ENCODE assay signal across 10 cellular contexts in genomic region chr16:4114257-4115208, GRCh38. TPM values are rescaled to one million over a fixed set of nuclear protein-coding genes. Genes with fewer than 3 reads are reported as not detected.
DNase-seq lines count a peak whose midpoint lies in the region; ATAC-seq and TF ChIP-seq lines count a peak whose summit lies in the region.
"Had no signal": no experiment of that assay in that cellular context is flagged by ENCODE, and none has a peak within 500 bp of the region (broad histone marks: within the 10 kb centered on the region; RNA-seq: fewer than 3 reads in every experiment).

No MANE protein-coding gene starts in this region.

- H3K4me3 ChIP-seq in lung (peak overlapping the region; percentile 62), transverse colon (peak overlapping the region; percentile 61 to 83 (median 70))

- H3K27ac ChIP-seq in lung (ENCODE audit: low read depth in 1 of 2, low read length in 1 of 2), result peak overlapping the region; percentile 76 to 84
- peak overlapping the region; percentile 78 to 82 (median 79) for H3K27ac ChIP-seq in transverse colon
- H3K27ac ChIP-seq: epithelial cell of prostate had no signal

- no peaks in the 10 kb centered on the region for H3K9me3 ChIP-seq in lung (ENCODE audit: control insufficient read depth in 2 of 2, insufficient read depth in 1 of 2, low read length in 1 of 2)
- no peaks in the 10 kb centered on the region for H3K9me3 ChIP-seq in transverse colon

- H3K36me3 Mint-ChIP-seq in activated T-cell treated with anti-CD3 and anti-CD28 coated beads, Interleukin-2, amount 50 U/mL, for 4 hours (ENCODE audit: insufficient read depth), result peaks cover 2% of the 10 kb centered on the region
- H3K36me3 Mint-ChIP-seq in brain, result peaks cover 51% of the 10 kb centered on the region

- H3K27me3 ChIP-seq in lung (ENCODE audit: control insufficient read depth, insufficient read depth) (no peaks in the 10 kb centered on the region), transverse colon (no peaks in the 10 kb centered on the region)

- no peaks in the 10 kb centered on the region for H3K27me3 Mint-ChIP-seq in activated T-cell treated with anti-CD3 and anti-CD28 coated beads, Interleukin-2, amount 50 U/mL, for 4 hours (ENCODE audit: low read depth)
- H3K27me3 Mint-ChIP-seq in brain, result peaks cover 7% of the 10 kb centered on the region

- intact Hi-C loops in transverse colon (cut with DNase I; ENCODE audit: low total_unique reads), result loop anchor here (5.0 to 10.0 kb wide), 3 partner anchors 138 to 177 kb away; no protein-coding TSS in a partner anchor

- no peaks in the 10 kb centered on the region for H3K9me3 Mint-ChIP-seq in activated T-cell treated with anti-CD3 and anti-CD28 coated beads, Interleukin-2, amount 50 U/mL, for 4 hours
- H3K9me3 Mint-ChIP-seq in brain, result peaks cover 0 to 12% (median 3%) of the 10 kb centered on the region in 5 experiments

- TF ChIP-seq POLR2A in transverse colon (IDR thresholded peaks at IDR 0.05), result no peak

- H3K4me1 ChIP-seq in lung (ENCODE audit: control insufficient read depth in 2 of 2, insufficient read depth in 2 of 2, low read length in 2 of 2) (peaks cover 0 to 27% of the 10 kb centered on the region in 2 donors), transverse colon (peaks cover 13 to 66% (median 53%) of the 10 kb centered on the region in 4 donors)

- no peak for TF ChIP-seq EP300 in transverse colon (IDR thresholded peaks at IDR 0.05; ENCODE audit: low read depth)

- in situ Hi-C loops in transverse colon (cut with MboI; ENCODE audit: low pct_ligation_motif_present in 1 of 4, low pct_unique_long_range_greater_than_20kb in 1 of 4, low sequenced_read_pairs in 3 of 4), result loop anchor here in 2 of 4 donors (25.0 kb wide), 1 partner anchor 102 kb away; no protein-coding TSS in a partner anchor

- TF ChIP-seq CTCF in brain (conservative IDR thresholded peaks at IDR 0.05) (no peak), lung (IDR thresholded peaks at IDR 0.05; ENCODE audit: control extremely low read depth, extremely low read depth) (no peak), transverse colon (IDR thresholded peaks at IDR 0.05) (no peak)

- peak overlapping the region; percentile 74 for H3K4me3 Mint-ChIP-seq in activated T-cell treated with anti-CD3 and anti-CD28 coated beads, Interleukin-2, amount 50 U/mL, for 4 hours
- peak overlapping the region; percentile 77 to 92 (median 84) for H3K4me3 Mint-ChIP-seq in brain

- no peaks in the 10 kb centered on the region for H3K36me3 ChIP-seq in lung (ENCODE audit: control insufficient read depth in 2 of 2, insufficient read depth in 2 of 2, low read length in 2 of 2)
- H3K36me3 ChIP-seq in transverse colon, result no peaks in the 10 kb centered on the region

- no peak for DNase-seq in activated T-cell treated with anti-CD3 and anti-CD28 coated beads, Interleukin-2, amount 50 U/mL, for 4 hours
- DNase-seq in activated T-cell treated with anti-CD3 and anti-CD28 coated beads, Interleukin-2, amount 50 U/mL, for 48 hours, result no peak
- DNase-seq in lung (ENCODE audit: low spot score), result no peak
- DNase-seq in transverse colon, result no peak
- no peak for DNase-seq in DMS 273 (lab: John Stamatoyannopoulos, UW; ENCODE audit: unreplicated experiment)
- DNase-seq: DND-41 had no signal

- no peak for ATAC-seq in activated T-cell treated with anti-CD3 and anti-CD28 coated beads, Interleukin-2, amount 50 U/mL, for 4 hours
- ATAC-seq in lung (ENCODE audit: insufficient read depth, low FRiP score) (no peak), HG03460 (IDR thresholded peaks at IDR 0.05; ENCODE audit: unreplicated experiment) (no peak), GM19397 (IDR thresholded peaks at IDR 0.05; ENCODE audit: unreplicated experiment) (no peak)

- peaks cover 47% of the 10 kb centered on the region for H3K4me1 Mint-ChIP-seq in activated T-cell treated with anti-CD3 and anti-CD28 coated beads, Interleukin-2, amount 50 U/mL, for 4 hours (ENCODE audit: low read depth)
- peaks cover 60% of the 10 kb centered on the region for H3K4me1 Mint-ChIP-seq in brain

- H3K27ac Mint-ChIP-seq in brain, result peak overlapping the region in 3 of 5 experiments; percentile 4 to 65 (median 41)

- WGBS in lung, 2 donors, result 77 to 86% methylated on average over 47 of the region's 47 CpGs
- 87 to 97% methylated on average over 6 to 47 of the region's 47 CpGs for WGBS in transverse colon (ENCODE audit: low coverage in 1 of 2), 2 donors

RNA-seq across cellular contexts. Expression of gene ADCY9, which starts 1.7 kb away (rescaled TPM):
- total RNA-seq in activated T-cell treated with anti-CD3 and anti-CD28 coated beads, Interleukin-2, amount 50 U/mL, for 4 hours, result 1 to 10 TPM; 4.2 to 5.7 (median 5.2) TPM
- polyA plus RNA-seq in brain (ENCODE audit: insufficient read depth, low read depth, low replicate concordance) (11.1 TPM), lung (10 to 100 TPM; 12.7 to 12.8 TPM)
- total RNA-seq in lung (10 to 100 TPM; 22.3 to 37.6 TPM), transverse colon (10 to 100 TPM; 33.7 to 46.0 (median 37.2) TPM)
